Comparison of ENCODE assay signal across 8 cellular contexts in the genomic region with DNA sequence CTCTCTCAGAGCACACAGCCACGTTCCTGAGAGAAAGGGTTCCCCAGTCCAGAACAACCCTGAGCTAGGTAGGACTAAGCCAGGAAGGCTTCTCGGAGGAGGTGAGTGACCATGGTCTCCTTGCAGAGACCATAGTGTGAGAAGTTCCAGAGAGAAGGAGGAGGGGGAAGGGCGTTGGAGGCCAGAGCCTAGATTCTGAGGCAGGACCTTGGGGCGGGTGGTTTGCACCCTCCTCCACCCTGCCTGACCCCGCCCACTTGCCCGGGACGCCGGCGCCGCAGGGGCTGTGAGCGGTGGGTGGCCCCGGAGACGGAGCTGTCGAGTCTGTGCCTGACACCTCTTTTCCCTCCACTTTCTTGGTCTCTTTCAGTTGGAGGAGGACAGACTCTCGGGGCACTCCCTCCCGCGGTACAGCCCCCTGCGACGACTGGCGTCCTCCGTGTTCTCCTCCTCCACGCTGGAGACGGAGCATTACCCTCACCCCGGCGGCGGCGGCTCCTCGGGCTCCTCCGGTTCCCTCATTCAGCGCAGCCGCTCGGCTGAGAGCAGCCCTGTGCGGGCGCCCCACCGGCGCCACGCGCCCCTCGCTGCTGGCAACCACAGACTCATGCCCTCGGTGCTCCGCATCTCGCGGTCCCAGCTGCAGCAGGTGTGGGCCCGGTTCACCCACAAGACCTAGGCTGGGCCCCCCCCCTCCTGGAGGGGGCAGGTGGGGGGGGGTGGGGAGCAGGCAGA. TPM values are rescaled to one million over a fixed set of nuclear protein-coding genes. Genes with fewer than 3 reads are reported as not detected.
DNase-seq lines count a peak whose midpoint lies in the region; ATAC-seq and TF ChIP-seq lines count a peak whose summit lies in the region.

No MANE protein-coding gene starts in this region.

- H3K4me1 Mint-ChIP-seq in H9, result peaks cover 30 to 44% of the 10 kb centered on the region in 2 experiments
- peaks cover 11% of the 10 kb centered on the region for H3K4me1 Mint-ChIP-seq in activated CD8-positive, alpha-beta T cell treated with anti-CD3 and anti-CD28 coated beads for 36 hours (ENCODE audit: low read depth)

- H3K79me2 ChIP-seq in H9 (ENCODE audit: insufficient read depth, low read length), result no peaks in the 10 kb centered on the region

- H3K4me3 Mint-ChIP-seq in H9, result peak overlapping the region; percentile 34 to 56; a peak in 3 of 5 replicates
- H3K4me3 Mint-ChIP-seq in activated CD8-positive, alpha-beta T cell treated with anti-CD3 and anti-CD28 coated beads for 36 hours, result peak overlapping the region; percentile 31

- CTCF ChIA-PET in activated CD8-positive, alpha-beta T cell treated with anti-CD3 and anti-CD28 coated beads for 36 hours (lab: Charles Lee), result interaction anchor here (0.6 to 1.4 kb wide), 3 partner anchors 128 to 577 kb away, joined by 3 to 4 read pairs (median 3); partner anchors contain the start of gene TJAP1

- H2BK20ac ChIP-seq in H9 (ENCODE audit: low read depth, low read length, poor library complexity, severe bottlenecking), result no peak overlapping the region

- no peaks in the 10 kb centered on the region for H3K23me2 ChIP-seq in H9 (ENCODE audit: insufficient read length, low read depth, low read length, poor library complexity, severe bottlenecking)

- H3K4ac ChIP-seq in H9 (ENCODE audit: low read depth, low read length), result no peak overlapping the region

- H3K18ac ChIP-seq in H9 (ENCODE audit: insufficient read length, low read depth, low read length), result no peak overlapping the region

- H3K27ac ChIP-seq in H9 (ENCODE audit: insufficient read length, low read depth, low read length), result no peak overlapping the region
- peak overlapping the region in 3 of 4 donors; percentile 48 to 81 (median 63) for H3K27ac ChIP-seq in esophagus squamous epithelium
- H3K27ac ChIP-seq in prostate gland, result peak overlapping the region; percentile 13 to 64

- H3K36me3 ChIP-seq in esophagus squamous epithelium, result no peaks in the 10 kb centered on the region
- H3K36me3 ChIP-seq in prostate gland, result no peaks in the 10 kb centered on the region

- H3T11ph ChIP-seq in H9 (ENCODE audit: low read length), result no peak overlapping the region

- H2AK5ac ChIP-seq in H9 (ENCODE audit: insufficient read length, low read length), result no peak overlapping the region

- no peak overlapping the region for H4K91ac ChIP-seq in H9 (ENCODE audit: insufficient read length, low read depth, low read length)

- no peak overlapping the region for H2AFZ ChIP-seq in H9 (ENCODE audit: low read length)

- DNase-seq in H9, result peak; percentile 38
- peak; percentile 59 for DNase-seq in activated CD8-positive, alpha-beta T cell treated with anti-CD3 and anti-CD28 coated beads for 36 hours
- DNase-seq in esophagus squamous epithelium (lab: John Stamatoyannopoulos, UW), result no peak
- no peak for DNase-seq in prostate gland (ENCODE audit: low spot score)
- DNase-seq in NCI-H2171 (lab: John Stamatoyannopoulos, UW), result no peak
- DNase-seq in kidney tubule cell (ENCODE audit: low spot score), result no peak

- TF ChIP-seq POLR2A in esophagus squamous epithelium (IDR thresholded peaks at IDR 0.05), result no peak
- no peak for TF ChIP-seq POLR2A in prostate gland (IDR thresholded peaks at IDR 0.05)

- H3K14ac ChIP-seq in H9 (ENCODE audit: insufficient read depth, low read length), result no peak overlapping the region

- no peak overlapping the region for H2BK12ac ChIP-seq in H9 (ENCODE audit: insufficient read length, low read depth, low read length)

- peaks cover 64% of the 10 kb centered on the region for H3K27me3 Mint-ChIP-seq in H9 (ENCODE audit: low read depth)
- peaks cover 16% of the 10 kb centered on the region for H3K27me3 Mint-ChIP-seq in activated CD8-positive, alpha-beta T cell treated with anti-CD3 and anti-CD28 coated beads for 36 hours

- H3K27me3 ChIP-seq in H9 (ENCODE audit: insufficient read depth, low read length), result peaks cover 13% of the 10 kb centered on the region
- H3K27me3 ChIP-seq in esophagus squamous epithelium, result peaks cover 0 to 50% (median 0%) of the 10 kb centered on the region in 4 donors
- H3K27me3 ChIP-seq in prostate gland (replicated peaks; ENCODE audit: insufficient read depth), result no peaks in the 10 kb centered on the region

- H3K9ac ChIP-seq in H9 (ENCODE audit: extremely low read depth, insufficient read length, low read length), result no peak overlapping the region

- WGBS in H9 (ENCODE audit: extremely low coverage, insufficient read length, low lambda C conversion rate), result no CpG with 5 or more reads among the region's 44 CpGs
- 4 to 49% methylated on average over 2 to 34 of the region's 44 CpGs for WGBS in esophagus squamous epithelium, 2 donors
- 4% methylated on average over 38 of the region's 44 CpGs for WGBS in prostate gland

- H3K9me3 ChIP-seq in H9 (ENCODE audit: control insufficient read depth, low read depth, low read length), result no peaks in the 10 kb centered on the region
- H3K9me3 ChIP-seq in esophagus squamous epithelium, result no peaks in the 10 kb centered on the region
- no peaks in the 10 kb centered on the region for H3K9me3 ChIP-seq in prostate gland

- H2BK120ac ChIP-seq in H9 (ENCODE audit: low read depth, low read length, poor library complexity, severe bottlenecking), result no peak overlapping the region

- no peak overlapping the region; a peak in 1 of 7 replicates for H3K27ac Mint-ChIP-seq in H9
- H3K27ac Mint-ChIP-seq in activated CD8-positive, alpha-beta T cell treated with anti-CD3 and anti-CD28 coated beads for 36 hours, result no peak overlapping the region

- peak; percentile 74 for ATAC-seq in activated CD8-positive, alpha-beta T cell treated with anti-CD3 and anti-CD28 coated beads for 36 hours
- no peak for ATAC-seq in HG03045 (IDR thresholded peaks at IDR 0.05; ENCODE audit: unreplicated experiment)
- no peak for ATAC-seq in GM21381 (IDR thresholded peaks at IDR 0.05; ENCODE audit: unreplicated experiment)

- intact Hi-C loops in activated CD8-positive, alpha-beta T cell treated with anti-CD3 and anti-CD28 coated beads for 36 hours (cut with micrococcal nuclease), result loop anchor here (5.0 kb wide), 1 partner anchor 238 kb away; no protein-coding TSS in a partner anchor
- intact Hi-C loops in esophagus squamous epithelium (cut with DNase I), result loop anchor here (10.0 kb wide), 1 partner anchor 235 kb away; no protein-coding TSS in a partner anchor
- intact Hi-C loops in prostate gland (cut with DNase I), result loop anchor here (10.0 kb wide), 1 partner anchor 225 kb away; no protein-coding TSS in a partner anchor

- no peaks in the 10 kb centered on the region; a peak in 1 of 7 replicates for H3K36me3 Mint-ChIP-seq in H9 (ENCODE audit: insufficient read depth in 1 of 3, low read depth in 3 of 3)
- no peaks in the 10 kb centered on the region for H3K36me3 Mint-ChIP-seq in activated CD8-positive, alpha-beta T cell treated with anti-CD3 and anti-CD28 coated beads for 36 hours (ENCODE audit: low read depth)

- H3K4me1 ChIP-seq in H9 (ENCODE audit: insufficient read depth, low read length), result peaks cover 10% of the 10 kb centered on the region; the same call in 1 of the 2 replicates
- peaks cover 0 to 25% (median 14%) of the 10 kb centered on the region in 3 donors for H3K4me1 ChIP-seq in esophagus squamous epithelium
- peaks cover 5% of the 10 kb centered on the region for H3K4me1 ChIP-seq in prostate gland (replicated peaks)

- no peaks in the 10 kb centered on the region for H4K20me1 ChIP-seq in H9 (ENCODE audit: control insufficient read depth, insufficient read depth, insufficient read length)

- H3K9me3 Mint-ChIP-seq in H9, result no peaks in the 10 kb centered on the region; a peak in 1 of 5 replicates
- H3K9me3 Mint-ChIP-seq in activated CD8-positive, alpha-beta T cell treated with anti-CD3 and anti-CD28 coated beads for 36 hours, result no peaks in the 10 kb centered on the region

- peak overlapping the region; percentile 12 for H3K4me2 ChIP-seq in H9 (ENCODE audit: insufficient read depth, insufficient read length, low read length)

- no peaks in the 10 kb centered on the region for H3K79me1 ChIP-seq in H9 (ENCODE audit: insufficient read depth, low read depth, low read length, poor library complexity, severe bottlenecking)

- no peak overlapping the region for H2BK5ac ChIP-seq in H9 (ENCODE audit: insufficient read length, low read length)

- H3K56ac ChIP-seq in H9 (ENCODE audit: insufficient read length, low read depth, low read length), result no peak overlapping the region

- H2BK15ac ChIP-seq in H9 (ENCODE audit: low read depth, low read length), result no peak overlapping the region

- POLR2A ChIA-PET in activated CD8-positive, alpha-beta T cell treated with anti-CD3 and anti-CD28 coated beads for 36 hours (lab: Charles Lee), result interaction anchor here (0.9 to 1.1 kb wide), 2 partner anchors 125 to 251 kb away, joined by 3 read pairs; no protein-coding TSS in a partner anchor

- H4K8ac ChIP-seq in H9 (replicated peaks; ENCODE audit: insufficient read length, low read depth, low read length), result no peak overlapping the region

- no peak overlapping the region for H3K23ac ChIP-seq in H9 (ENCODE audit: insufficient read length, low read depth, low read length)

- peak overlapping the region; percentile 1 to 61 (median 30) for H3K4me3 ChIP-seq in esophagus squamous epithelium
- H3K4me3 ChIP-seq in prostate gland, result peak overlapping the region; percentile 5 to 21

- no peak for TF ChIP-seq CTCF in H9 (conservative IDR thresholded peaks at IDR 0.05)
- no peak for TF ChIP-seq CTCF in activated CD8-positive, alpha-beta T cell treated with anti-CD3 and anti-CD28 coated beads for 36 hours (IDR thresholded peaks at IDR 0.05)
- TF ChIP-seq CTCF in esophagus squamous epithelium (IDR thresholded peaks at IDR 0.05), result no peak
- TF ChIP-seq CTCF in prostate gland (IDR thresholded peaks at IDR 0.05), result no peak

- no peak overlapping the region for H4K5ac ChIP-seq in H9 (ENCODE audit: insufficient read length, low read depth, low read length)

RNA-seq across cellular contexts. Expression of gene TTBK1, which starts 26.2 kb away (rescaled TPM):
- 1.3 and 1.6 TPM in 2 replicates for total RNA-seq in H9 (2021)
- under 1 TPM; 0.09 to 0.11 TPM for total RNA-seq in activated CD8-positive, alpha-beta T cell treated with anti-CD3 and anti-CD28 coated beads for 36 hours
- total RNA-seq in esophagus squamous epithelium, result under 1 TPM in 1 of 4 donors, not detected in 3; 0.13 TPM
- total RNA-seq in prostate gland, result under 1 TPM; 0.18 to 0.62 TPM

RNA-seq across cellular contexts. Expression of gene SLC22A7, which starts 28.6 kb away (rescaled TPM):
- total RNA-seq in H9 (2021), result not detected in 2 replicates
- not detected for total RNA-seq in activated CD8-positive, alpha-beta T cell treated with anti-CD3 and anti-CD28 coated beads for 36 hours
- total RNA-seq in esophagus squamous epithelium, result not detected
- not detected for total RNA-seq in prostate gland

RNA-seq across cellular contexts. Expression of gene CRIP3, which starts 39.2 kb away (rescaled TPM):
- total RNA-seq in H9 (2021) (15.3 and 16.9 TPM in 2 replicates), esophagus squamous epithelium (under 1 TPM in 3 of 4 donors, not detected in 1; 0.38 to 0.72 (median 0.41) TPM), prostate gland (1 to 10 TPM in 1 of 2 donors, under 1 TPM in 1; 0.55 to 7.3 TPM)
- total RNA-seq in activated CD8-positive, alpha-beta T cell treated with anti-CD3 and anti-CD28 coated beads for 36 hours, result 1 to 10 TPM; 2.2 to 2.4 TPM

RNA-seq across cellular contexts. Expression of gene DNPH1, which starts 40.2 kb away (rescaled TPM):
- total RNA-seq in H9 (2021), result 47.0 and 56.2 TPM in 2 replicates
- 10 to 100 TPM; 86.2 to 86.5 TPM for total RNA-seq in activated CD8-positive, alpha-beta T cell treated with anti-CD3 and anti-CD28 coated beads for 36 hours
- total RNA-seq in esophagus squamous epithelium, result 100 to 1,000 TPM in 1 of 4 donors, 10 to 100 TPM in 3; 57.7 to 101 (median 81.5) TPM
- 100 to 1,000 TPM in 1 of 2 donors, 10 to 100 TPM in 1; 40.3 to 138 TPM for total RNA-seq in prostate gland

Comparison
In these comparisons a context has a peak if more than half of its experiments do, and no peak if none do; other contexts are left out.
1. DNase-seq: peak in H9 (single experiment) and activated CD8-positive, alpha-beta T cell treated with anti-CD3 and anti-CD28 coated beads for 36 hours (single experiment); none in esophagus squamous epithelium (single experiment), prostate gland (single experiment), NCI-H2171 (single experiment) and kidney tubule cell (single experiment).